8 cellular contexts compared by ENCODE assay signal in the genomic region with DNA sequence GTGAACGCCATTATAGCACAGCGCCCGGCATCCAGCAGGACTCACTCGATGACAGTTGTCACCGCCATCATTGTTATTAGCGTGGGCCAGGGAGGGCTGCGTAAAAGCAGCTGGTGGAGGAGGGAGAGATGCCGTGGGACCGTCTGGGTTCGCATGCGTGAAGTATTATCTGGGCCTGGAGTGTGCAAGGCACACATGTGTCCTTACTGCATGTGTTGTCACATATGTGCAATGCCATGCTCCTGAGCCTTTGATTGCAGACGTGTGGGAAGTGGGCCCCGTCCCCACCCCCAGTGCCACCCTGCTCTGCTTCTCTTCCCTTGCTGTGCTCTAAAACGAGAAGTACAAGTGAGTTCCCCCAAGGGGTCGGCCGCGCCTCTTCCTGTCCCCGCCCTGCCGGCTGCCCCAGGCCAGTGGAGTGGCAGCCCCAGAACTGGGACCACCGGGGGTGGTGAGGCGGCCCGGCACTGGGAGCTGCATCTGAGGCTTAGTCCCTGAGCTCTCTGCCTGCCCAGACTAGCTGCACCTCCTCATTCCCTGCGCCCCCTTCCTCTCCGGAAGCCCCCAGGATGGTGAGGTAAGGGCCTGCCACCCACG. TPM values are rescaled to one million over a fixed set of nuclear protein-coding genes. Genes with fewer than 3 reads are reported as not detected.
DNase-seq lines count a peak whose midpoint lies in the region; ATAC-seq and TF ChIP-seq lines count a peak whose summit lies in the region.

PTPN6 (plus strand) TSS at position 413 of the 597 bp plus-strand sequence; CDS start at position 570, 157 bp downstream.

- H3K4me1 Mint-ChIP-seq in naive thymus-derived CD4-positive, alpha-beta T cell, result peaks cover 54 to 81% (median 72%) of the 10 kb centered on the region in 7 donors
- H3K4me1 Mint-ChIP-seq in glutamatergic neuron (ENCODE audit: low read depth, unreplicated experiment), result peaks cover 5% of the 10 kb centered on the region

- H3K27ac Mint-ChIP-seq in naive thymus-derived CD4-positive, alpha-beta T cell, result peak within 1 kb of the TSS; percentile 96 to 100 (median 98)
- H3K27ac Mint-ChIP-seq in glutamatergic neuron (ENCODE audit: unreplicated experiment), result no peak within 1 kb of the TSS

- H3K4me1 ChIP-seq in colonic mucosa, result no peaks in the 10 kb centered on the region
- H3K4me1 ChIP-seq in naive thymus-derived CD4-positive, alpha-beta T cell (ENCODE audit: control insufficient read depth in 2 of 2, insufficient read depth in 2 of 2, low read length in 2 of 2), result peaks cover 68 to 84% of the 10 kb centered on the region in 2 donors

- H3K27me3 ChIP-seq in colonic mucosa, result no peaks in the 10 kb centered on the region
- H3K27me3 ChIP-seq in naive thymus-derived CD4-positive, alpha-beta T cell (ENCODE audit: control insufficient read depth in 2 of 2, insufficient read depth in 2 of 2, low read length in 2 of 2), result no peaks in the 10 kb centered on the region

- ATAC-seq in GM19455 (IDR thresholded peaks at IDR 0.05; ENCODE audit: unreplicated experiment) (peak; percentile 20), GM21381 (IDR thresholded peaks at IDR 0.05; ENCODE audit: unreplicated experiment) (no peak), HG02973 (IDR thresholded peaks at IDR 0.05; ENCODE audit: unreplicated experiment) (no peak)
- ATAC-seq in naive thymus-derived CD4-positive, alpha-beta T cell, result peak; percentile 59

- no peaks in the 10 kb centered on the region for H3K9me3 ChIP-seq in colonic mucosa
- no peaks in the 10 kb centered on the region for H3K9me3 ChIP-seq in naive thymus-derived CD4-positive, alpha-beta T cell (ENCODE audit: control insufficient read depth in 2 of 3, low read length in 3 of 3)

- H3K4me3 ChIP-seq in colonic mucosa, result peak within 1 kb of the TSS; percentile 38
- peak within 1 kb of the TSS; percentile 92 for H3K4me3 ChIP-seq in naive thymus-derived CD4-positive, alpha-beta T cell (ENCODE audit: low read length)

- no peaks in the 10 kb centered on the region for H3K9me3 Mint-ChIP-seq in naive thymus-derived CD4-positive, alpha-beta T cell
- H3K9me3 Mint-ChIP-seq in glutamatergic neuron (ENCODE audit: unreplicated experiment), result no peaks in the 10 kb centered on the region

- no peak for DNase-seq in colonic mucosa
- peak in 8 of 9 donors; percentile 55 to 68 (median 60) for DNase-seq in naive thymus-derived CD4-positive, alpha-beta T cell
- no peak for DNase-seq in glutamatergic neuron
- DNase-seq in cerebellar cortex (ENCODE audit: low spot score), result no peak

- H3K36me3 ChIP-seq in colonic mucosa, result no peaks in the 10 kb centered on the region
- peaks cover 0 to 40% (median 5%) of the 10 kb centered on the region in 3 experiments for H3K36me3 ChIP-seq in naive thymus-derived CD4-positive, alpha-beta T cell (ENCODE audit: control insufficient read depth in 2 of 3, insufficient read depth in 3 of 3, low read length in 3 of 3)

- H3K27me3 Mint-ChIP-seq in naive thymus-derived CD4-positive, alpha-beta T cell, result no peaks in the 10 kb centered on the region
- peaks cover 12% of the 10 kb centered on the region for H3K27me3 Mint-ChIP-seq in glutamatergic neuron (ENCODE audit: unreplicated experiment)

- H3K4me3 Mint-ChIP-seq in naive thymus-derived CD4-positive, alpha-beta T cell, result peak within 1 kb of the TSS; percentile 93 to 100 (median 98)
- H3K4me3 Mint-ChIP-seq in glutamatergic neuron (ENCODE audit: unreplicated experiment), result no peak within 1 kb of the TSS

- intact Hi-C loops in T-helper 1 cell treated with Interleukin-12 subunit alpha and Interleukin-12 subunit beta and Interleukin-4 antibody, amounts not matched to agents 30 ng/mL and 1 ng/mL, for 36 hours (cut with micrococcal nuclease), result loop anchor here (1.0 kb wide), 1 partner anchor 14 kb away; no protein-coding TSS in a partner anchor
- intact Hi-C loops in colonic mucosa (cut with DNase I), result no loop called here
- intact Hi-C loops in naive thymus-derived CD4-positive, alpha-beta T cell (cut with micrococcal nuclease), result loop anchor here (5.0 to 10.0 kb wide), 4 partner anchors 39 to 459 kb away; partner anchors contain the start of genes CHD4 (in 1 of the 2), ENO2 (in 1 of the 2), MRPL51 (in 1 of the 2) and NCAPD2 (in 1 of the 2)

- peaks cover 0 to 41% (median 6%) of the 10 kb centered on the region in 5 donors for H3K36me3 Mint-ChIP-seq in naive thymus-derived CD4-positive, alpha-beta T cell
- H3K36me3 Mint-ChIP-seq in glutamatergic neuron (ENCODE audit: unreplicated experiment), result no peaks in the 10 kb centered on the region

- CTCF ChIA-PET in naive thymus-derived CD4-positive, alpha-beta T cell (lab: Charles Lee), result interaction anchor here (1.5 to 11.7 kb wide), 3 partner anchors 11 to 158 kb away, joined by 3 to 460 read pairs (median 7); partner anchors contain the start of gene C1RL

- TF ChIP-seq CTCF in colonic mucosa (IDR thresholded peaks at IDR 0.05) (no peak), glutamatergic neuron (IDR thresholded peaks at IDR 0.05; ENCODE audit: partially characterized antibody, unreplicated experiment) (no peak)

- H3K27ac ChIP-seq in colonic mucosa, result peak within 1 kb of the TSS; percentile 80
- peak within 1 kb of the TSS; percentile 95 for H3K27ac ChIP-seq in naive thymus-derived CD4-positive, alpha-beta T cell (ENCODE audit: low read depth, low read length)

- POLR2A ChIA-PET in naive thymus-derived CD4-positive, alpha-beta T cell (lab: Charles Lee), result interaction anchor here (0.6 to 21.6 kb wide), 11 partner anchors 8 to 159 kb away, joined by 3 to 1270 read pairs (median 7); partner anchors contain the start of genes ATN1, C12orf57, CDCA3 and EMG1

- peak within 1 kb of the TSS; percentile 74 for H3K9ac ChIP-seq in colonic mucosa (ENCODE audit: low read depth in 2 of 2, low read length in 2 of 2)

RNA-seq across cellular contexts. Expression of gene PTPN6, which starts in this region (rescaled TPM):
- 189 and 193 TPM in 2 replicates for total RNA-seq in T-helper 1 cell treated with Interleukin-12 subunit alpha and Interleukin-12 subunit beta and Interleukin-4 antibody, amounts not matched to agents 30 ng/mL and 1 ng/mL, for 36 hours
- 10 to 100 TPM; 44.8 to 48.1 TPM for total RNA-seq in colonic mucosa
- total RNA-seq in naive thymus-derived CD4-positive, alpha-beta T cell, result 100 to 1,000 TPM; 141 to 390 (median 242) TPM
- polyA plus RNA-seq in naive thymus-derived CD4-positive, alpha-beta T cell, result 100 to 1,000 TPM; 210 to 387 TPM
- total RNA-seq in glutamatergic neuron (ENCODE audit: unreplicated experiment), result 3.8 TPM

Comparison
In these comparisons a context has a peak if more than half of its experiments do, and no peak if none do; other contexts are left out.
1. ATAC-seq: peak in GM19455 (single experiment) and naive thymus-derived CD4-positive, alpha-beta T cell (single experiment); none in GM21381 (single experiment) and HG02973 (single experiment).
2. DNase-seq: peak in naive thymus-derived CD4-positive, alpha-beta T cell (8 of 9); none in colonic mucosa (single experiment), glutamatergic neuron (single experiment) and cerebellar cortex (single experiment).